In genomic region chr17:2266865-2267228, GRCh38 we compare ENCODE assay signal across 11 cellular contexts. TPM values are rescaled to one million over a fixed set of nuclear protein-coding genes. Genes with fewer than 3 reads are reported as not detected.
DNase-seq lines count a peak whose midpoint lies in the region; ATAC-seq and TF ChIP-seq lines count a peak whose summit lies in the region.
"Had no signal": no experiment of that assay in that cellular context is flagged by ENCODE, and none has a peak within 500 bp of the region (broad histone marks: within the 10 kb centered on the region; RNA-seq: fewer than 3 reads in every experiment).

No MANE protein-coding gene starts in this region.

- POLR2A ChIA-PET in A673 (lab: Charles Lee; ENCODE audit: low non-redundant PET) = no interaction called here

- ATAC-seq in CD4-positive, CD25-positive, alpha-beta regulatory T cell (ENCODE audit: low read depth in 2 of 2) = no peak
- ATAC-seq in GM19395 (IDR thresholded peaks at IDR 0.05; ENCODE audit: unreplicated experiment) (peak; percentile 33), aorta (ENCODE audit: low FRiP score) (no peak)

- CTCF ChIA-PET in A673 (lab: Charles Lee) = no interaction called here

- H3K27me3 ChIP-seq in CD4-positive, CD25-positive, alpha-beta regulatory T cell (ENCODE audit: control insufficient read depth, insufficient read depth, low read length) = no peaks in the 10 kb centered on the region
- H3K27me3 ChIP-seq in HL-60 (ENCODE audit: insufficient read depth, poor library complexity, severe bottlenecking) (no peaks in the 10 kb centered on the region), esophagus (ENCODE audit: control insufficient read depth in 1 of 2, insufficient read depth in 2 of 2, low read length in 2 of 2) (no peaks in the 10 kb centered on the region), A673 (replicated peaks; ENCODE audit: insufficient read depth, low read depth, low read length, poor library complexity) (no peaks in the 10 kb centered on the region), Karpas-422 (ENCODE audit: low read length) (no peaks in the 10 kb centered on the region), aorta (ENCODE audit: control insufficient read depth in 1 of 2, insufficient read depth in 2 of 2, low read length in 1 of 2) (no peaks in the 10 kb centered on the region)

- peaks cover 16% of the 10 kb centered on the region for H3K36me3 Mint-ChIP-seq in CD4-positive, CD25-positive, alpha-beta regulatory T cell

- peak overlapping the region; percentile 82 for H3K4me3 ChIP-seq in CD4-positive, CD25-positive, alpha-beta regulatory T cell (ENCODE audit: low read depth, low read length)
- H3K4me3 ChIP-seq in HL-60 (replicated peaks; ENCODE audit: insufficient read depth, low read length) (no peak overlapping the region), esophagus (ENCODE audit: low read depth in 1 of 2, low read length in 2 of 2) (no peak overlapping the region), A673 (ENCODE audit: low read depth, low read length, poor library complexity, severe bottlenecking) (no peak overlapping the region), Karpas-422 (ENCODE audit: low read length) (no peak overlapping the region), aorta (ENCODE audit: low read length in 2 of 2) (no peak overlapping the region)

- H3K27ac Mint-ChIP-seq in CD4-positive, CD25-positive, alpha-beta regulatory T cell = peak overlapping the region; percentile 97 to 98 (median 98)

- no peak overlapping the region for H3K4me2 ChIP-seq in Karpas-422 (ENCODE audit: low read depth, low read length, poor library complexity, severe bottlenecking)

- TF ChIP-seq CTCF in HL-60 (IDR thresholded peaks at IDR 0.05; ENCODE audit: insufficient read depth, low read length) = no peak
- TF ChIP-seq CTCF in A673 (conservative IDR thresholded peaks at IDR 0.05; ENCODE audit: low read depth, low read length) = no peak

- no peaks in the 10 kb centered on the region for H3K9me2 ChIP-seq in Karpas-422 (replicated peaks; ENCODE audit: insufficient read depth, low read length)

- no peaks in the 10 kb centered on the region for H3K9me3 Mint-ChIP-seq in CD4-positive, CD25-positive, alpha-beta regulatory T cell

- no peak overlapping the region for H2AFZ ChIP-seq in Karpas-422 (ENCODE audit: low read length)

- peak overlapping the region; percentile 89 for H3K27ac ChIP-seq in CD4-positive, CD25-positive, alpha-beta regulatory T cell (ENCODE audit: insufficient read depth, low read length, poor library complexity, severe bottlenecking)
- peak overlapping the region; percentile 79 for H3K27ac ChIP-seq in HL-60 (replicated peaks)
- peak overlapping the region; percentile 16 to 42 for H3K27ac ChIP-seq in esophagus (ENCODE audit: low read depth in 2 of 2, low read length in 1 of 2)
- no peak overlapping the region for H3K27ac ChIP-seq in A673 (ENCODE audit: low read depth, low read length, poor library complexity, severe bottlenecking)
- no peak overlapping the region; the same call in 1 of the 2 replicates for H3K27ac ChIP-seq in Karpas-422 (ENCODE audit: low read length)
- H3K27ac ChIP-seq in aorta (ENCODE audit: low read depth in 1 of 2, low read length in 2 of 2) = no peak overlapping the region

- 65 to 68% methylated on average over 3 of the region's 3 CpGs for WGBS in esophagus, 2 donors
- 64 to 70% methylated on average over 3 of the region's 3 CpGs for WGBS in aorta, 2 donors

- intact Hi-C loops in A673 (cut with micrococcal nuclease; ENCODE audit: unreplicated experiment) (no loop called here), aorta (cut with DNase I) (no loop called here)

- H3K4me1 ChIP-seq in CD4-positive, CD25-positive, alpha-beta regulatory T cell (ENCODE audit: control insufficient read depth, insufficient read depth, low read length, poor library complexity, severe bottlenecking) = peaks cover 59% of the 10 kb centered on the region
- H3K4me1 ChIP-seq in esophagus (ENCODE audit: control insufficient read depth in 2 of 2, insufficient read depth in 2 of 2, low read length in 1 of 2) = no peaks in the 10 kb centered on the region
- H3K4me1 ChIP-seq in A673 (ENCODE audit: insufficient read depth, low read length, poor library complexity, severe bottlenecking) = no peaks in the 10 kb centered on the region
- H3K4me1 ChIP-seq in Karpas-422 (ENCODE audit: low read length) = no peaks in the 10 kb centered on the region
- peaks cover 7 to 8% of the 10 kb centered on the region in 2 donors for H3K4me1 ChIP-seq in aorta (ENCODE audit: control insufficient read depth in 1 of 2, insufficient read depth in 2 of 2, low read length in 2 of 2)

- no peaks in the 10 kb centered on the region for H3K9me3 ChIP-seq in CD4-positive, CD25-positive, alpha-beta regulatory T cell (ENCODE audit: control insufficient read depth in 2 of 2, low read length in 2 of 2)
- H3K9me3 ChIP-seq in esophagus (ENCODE audit: control insufficient read depth in 2 of 2, insufficient read depth in 1 of 2, low read depth in 1 of 2, low read length in 1 of 2) (no peaks in the 10 kb centered on the region), A673 (ENCODE audit: low read depth, low read length, poor library complexity, severe bottlenecking) (no peaks in the 10 kb centered on the region), Karpas-422 (ENCODE audit: low read length) (no peaks in the 10 kb centered on the region), aorta (ENCODE audit: control insufficient read depth, low read length) (no peaks in the 10 kb centered on the region)

- H4K20me1 ChIP-seq in Karpas-422 (ENCODE audit: insufficient read depth, low read depth, low read length) = no peaks in the 10 kb centered on the region

- peaks cover 25% of the 10 kb centered on the region for H3K79me2 ChIP-seq in Karpas-422 (ENCODE audit: low read length)

- H3K9ac ChIP-seq in Karpas-422 (ENCODE audit: low read length) = no peak overlapping the region

- no peaks in the 10 kb centered on the region for H3K27me3 Mint-ChIP-seq in CD4-positive, CD25-positive, alpha-beta regulatory T cell

- no peaks in the 10 kb centered on the region for H3K36me3 ChIP-seq in CD4-positive, CD25-positive, alpha-beta regulatory T cell (ENCODE audit: control insufficient read depth, insufficient read depth, low read length)
- H3K36me3 ChIP-seq in esophagus (ENCODE audit: control insufficient read depth in 2 of 2, insufficient read depth in 2 of 2, low read length in 1 of 2) (peaks cover 4% of the 10 kb centered on the region in 2 donors), A673 (ENCODE audit: insufficient read depth, low read length, poor library complexity, severe bottlenecking) (peaks cover 15% of the 10 kb centered on the region), Karpas-422 (ENCODE audit: insufficient read depth, low read length) (no peaks in the 10 kb centered on the region), aorta (ENCODE audit: control insufficient read depth in 1 of 2, insufficient read depth in 2 of 2, low read length in 1 of 2) (no peaks in the 10 kb centered on the region)

- peak overlapping the region; percentile 77 to 93 (median 80) for H3K4me3 Mint-ChIP-seq in CD4-positive, CD25-positive, alpha-beta regulatory T cell

- BruUV-seq in A673 (replicated peaks; lab: Mats Ljungman, UMichigan) = no TSS peak

- peak in 1 of 3 donors; percentile 35 for DNase-seq in CD4-positive, CD25-positive, alpha-beta regulatory T cell
- DNase-seq in HL-60 (ENCODE audit: low read depth in 1 of 2, low spot score in 1 of 2) (no peak), nucleus accumbens (lab: John Stamatoyannopoulos, UW) (no peak), A673 (ENCODE audit: low spot score) (no peak), Karpas-422 (no peak), aorta (no peak)
- DNase-seq: midbrain, NCI-H1694, RPMI8226 had no signal

- H3K4me1 Mint-ChIP-seq in CD4-positive, CD25-positive, alpha-beta regulatory T cell = peaks cover 25 to 70% (median 51%) of the 10 kb centered on the region in 4 donors

RNA-seq across cellular contexts. Expression of gene SMG6, which starts 36.7 kb away (rescaled TPM):
- total RNA-seq in CD4-positive, CD25-positive, alpha-beta regulatory T cell = 42.9 TPM
- 1 to 10 TPM; 3.3 to 5.1 (median 4.7) TPM for polyA plus RNA-seq in CD4-positive, CD25-positive, alpha-beta regulatory T cell
- polyA plus RNA-seq in esophagus (10 to 100 TPM; 14.0 to 16.7 TPM), aorta (10 to 100 TPM; 16.2 to 28.1 TPM)
- total RNA-seq in A673 (2021) (36.1 and 38.4 TPM in 2 replicates), aorta (10 to 100 TPM; 34.8 to 67.3 TPM)
- total RNA-seq in Karpas-422 (2014; rRNA removed; shearing (Covaris generic); ENCODE audit: low replicate concordance) = 10.2 and 12.0 TPM in 2 replicates

RNA-seq across cellular contexts. Expression of gene SRR, which starts 36.9 kb away (rescaled TPM):
- total RNA-seq in CD4-positive, CD25-positive, alpha-beta regulatory T cell = 2.9 TPM
- polyA plus RNA-seq in CD4-positive, CD25-positive, alpha-beta regulatory T cell = 1 to 10 TPM; 4.2 to 9.2 (median 8.5) TPM
- polyA plus RNA-seq in esophagus (1 to 10 TPM; 2.1 to 4.5 TPM), aorta (1 to 10 TPM; 4.5 to 5.6 TPM)
- total RNA-seq in A673 (2021) (37.9 and 51.0 TPM in 2 replicates), aorta (1 to 10 TPM; 7.4 to 9.5 TPM)
- 5.6 and 13.3 TPM in 2 replicates for total RNA-seq in Karpas-422 (2014; rRNA removed; shearing (Covaris generic); ENCODE audit: low replicate concordance)

Comparison
In these comparisons a context has a peak if more than half of its experiments do, and no peak if none do; other contexts are left out.
1. H3K27ac ChIP-seq: peak in CD4-positive, CD25-positive, alpha-beta regulatory T cell (single experiment), HL-60 (single experiment) and esophagus (2 of 2); none in A673 (single experiment), Karpas-422 (single experiment) and aorta (0 of 2).